Comparison of ENCODE assay signal across 6 cellular contexts in genomic region chr9:87420884-87421283, GRCh38.
"Had no signal": no experiment of that assay in that cellular context is flagged by ENCODE, and none has a peak within 500 bp of the region (broad histone marks: within the 10 kb centered on the region; RNA-seq: fewer than 3 reads in every experiment).

No MANE protein-coding gene starts in this region.

- FAIRE-seq: HepG2 had no signal

- H3K4me3 ChIP-seq: HAP-1 had no signal

- H3K27ac ChIP-seq: HL-60 had no signal

- H3K36me3 ChIP-seq: HAP-1 had no signal

- H3K9me3 ChIP-seq: HAP-1 had no signal

- DNase-seq: GOT3, H7, HFFc6 had no signal

- H3K4me1 ChIP-seq: HAP-1 had no signal
